In the genomic region with DNA sequence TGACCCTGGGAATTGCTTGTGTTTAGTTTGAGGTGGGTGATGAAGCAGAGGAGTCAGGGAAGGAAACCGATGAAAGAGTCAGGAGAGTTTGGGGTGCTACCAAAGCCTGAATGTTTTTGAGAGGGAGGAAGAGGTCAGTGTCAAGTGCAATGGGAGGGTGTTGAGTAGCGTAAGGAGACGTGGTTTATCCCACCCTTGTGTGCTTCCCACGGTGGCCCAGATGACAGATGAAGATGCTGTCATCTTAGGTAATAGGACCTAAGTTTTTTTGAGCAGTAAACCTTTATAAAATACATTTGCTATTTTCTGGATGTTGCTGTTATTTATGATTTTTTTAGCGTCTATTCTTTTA, we compare ENCODE assay signal across 18 cellular contexts.
"Had no signal": no experiment of that assay in that cellular context is flagged by ENCODE, and none has a peak within 500 bp of the region (broad histone marks: within the 10 kb centered on the region; RNA-seq: fewer than 3 reads in every experiment).

No MANE protein-coding gene starts in this region.

- H3K27ac Mint-ChIP-seq: activated B cell treated with CpG ODN at 0.5 μM for 24 hours; activated CD8-positive, alpha-beta T cell treated with anti-CD3 and anti-CD28 coated beads for 36 hours; T-helper 1 cell treated with Interleukin-12 subunit alpha and Interleukin-12 subunit beta and Interleukin-4 antibody, amounts not matched to agents 30 μg/mL and 1 μg/mL, for 36 hours; type B pancreatic cell had no signal

- ATAC-seq: activated CD8-positive, alpha-beta T cell treated with anti-CD3 and anti-CD28 coated beads for 36 hours; naive thymus-derived CD8-positive, alpha-beta T cell; right cardiac atrium had no signal

- H3K9me3 Mint-ChIP-seq: activated B cell treated with CpG ODN at 0.5 μM for 24 hours; activated CD8-positive, alpha-beta T cell treated with anti-CD3 and anti-CD28 coated beads for 36 hours; naive thymus-derived CD8-positive, alpha-beta T cell; T-helper 1 cell treated with Interleukin-12 subunit alpha and Interleukin-12 subunit beta and Interleukin-4 antibody, amounts not matched to agents 30 μg/mL and 1 μg/mL, for 36 hours; type B pancreatic cell had no signal

- H3K4me3 Mint-ChIP-seq: activated B cell treated with CpG ODN at 0.5 μM for 24 hours; activated CD8-positive, alpha-beta T cell treated with anti-CD3 and anti-CD28 coated beads for 36 hours; T-helper 1 cell treated with Interleukin-12 subunit alpha and Interleukin-12 subunit beta and Interleukin-4 antibody, amounts not matched to agents 30 μg/mL and 1 μg/mL, for 36 hours; type B pancreatic cell had no signal

- H3K36me3 Mint-ChIP-seq: type B pancreatic cell had no signal

- H3K4me3 ChIP-seq: adrenal gland, hepatocyte, skin epidermis had no signal

- H3K36me3 ChIP-seq: adrenal gland had no signal

- H3K9me3 ChIP-seq: adrenal gland had no signal

- H3K27ac ChIP-seq: hepatocyte, skin epidermis had no signal

- DNase-seq: activated B cell treated with CpG ODN at 0.5 μM for 24 hours; activated CD4-positive, alpha-beta T cell treated with anti-CD3 and anti-CD28 coated beads for 48 hours; activated CD8-positive, alpha-beta T cell treated with anti-CD3 and anti-CD28 coated beads for 36 hours; activated T-cell treated with anti-CD3 and anti-CD28 coated beads, Interleukin-2, amount 50 U/mL, for 48 hours; erythroblast; islet precursor cell; naive thymus-derived CD8-positive, alpha-beta T cell; occipital lobe; right cardiac atrium; stimulated activated CD4-positive, alpha-beta T cell treated with anti-CD3 and anti-CD28 coated beads, Interleukin-4, amount 100 ng/mL, for 24 hours; stimulated activated naive CD4-positive, alpha-beta T cell treated with Interleukin-2 at 50 U/mL for 16 hours; substantia nigra had no signal

- H2AFZ ChIP-seq: hepatocyte had no signal

- H3K4me2 ChIP-seq: hepatocyte had no signal

- H3K27me3 ChIP-seq: adrenal gland, hepatocyte had no signal

- H3K27me3 Mint-ChIP-seq: activated B cell treated with CpG ODN at 0.5 μM for 24 hours; activated CD8-positive, alpha-beta T cell treated with anti-CD3 and anti-CD28 coated beads for 36 hours; naive thymus-derived CD8-positive, alpha-beta T cell; progenitor cell of endocrine pancreas; type B pancreatic cell had no signal
